Comparison of ENCODE assay signal across 1 cellular context in genomic region chr10:972763-973162, GRCh38.
TF ChIP-seq lines count a peak whose summit lies in the region.

No MANE protein-coding gene starts in this region.

TF ChIP-seq in H1, 55 proteins besides CTCF, POLR2A, EP300 and RAD21:
- TF ChIP-seq ASH2L (IDR thresholded peaks at IDR 0.05; ENCODE audit: low read length): peak; percentile 27
- TF ChIP-seq CBX5 (IDR thresholded peaks at IDR 0.05; ENCODE audit: low read depth, low read length): no peak
- 0 out of 2 replicates have a peak, but pooled peaks have one; percentile 35 for TF ChIP-seq SP1 (IDR thresholded peaks at IDR 0.05; ENCODE audit: low read depth, low read length)
- no peak for TF ChIP-seq MAX (IDR thresholded peaks at IDR 0.05)
TF ChIP-seq in H1: peak in this region for 2.
